Comparison of ENCODE assay signal across 20 cellular contexts in the genomic region with DNA sequence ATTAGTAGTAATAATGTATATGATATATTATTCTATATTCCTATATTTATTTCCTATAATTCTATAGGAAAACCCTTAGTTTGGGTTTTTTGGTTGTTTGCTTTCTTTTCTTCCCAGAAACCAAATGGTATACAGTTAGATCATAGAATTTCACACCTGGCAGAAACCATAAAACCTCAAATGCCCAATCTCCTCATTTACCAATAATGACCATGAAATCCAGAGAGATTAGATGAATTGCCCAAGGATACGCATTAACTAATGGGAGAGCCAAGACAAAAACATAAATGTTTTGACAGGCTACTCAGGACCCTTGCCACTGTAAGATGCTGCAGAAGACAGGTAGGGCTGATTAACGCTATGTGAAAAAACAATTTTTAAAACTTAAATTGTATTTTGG.
DNase-seq lines count a peak whose midpoint lies in the region; TF ChIP-seq lines count a peak whose summit lies in the region.
"Had no signal": no experiment of that assay in that cellular context is flagged by ENCODE, and none has a peak within 500 bp of the region (broad histone marks: within the 10 kb centered on the region; RNA-seq: fewer than 3 reads in every experiment).

No MANE protein-coding gene starts in this region.

- H3K27ac ChIP-seq in mammary epithelial cell (ENCODE audit: insufficient read depth, low read depth, low read length) = peak overlapping the region; percentile 99
- H3K27ac ChIP-seq in epithelial cell of prostate = peak overlapping the region; percentile 100
- H3K27ac ChIP-seq in smooth muscle cell (ENCODE audit: low read depth) = peak overlapping the region; percentile 4
- H3K27ac ChIP-seq: 22Rv1, BLaER1, C4-2B, GM23248 had no signal

- peaks cover 40% of the 10 kb centered on the region for H3K4me1 Mint-ChIP-seq in MCF 10A (ENCODE audit: insufficient read depth, unreplicated experiment)
- H3K4me1 Mint-ChIP-seq in progenitor cell of endocrine pancreas (ENCODE audit: low read depth) = no peaks in the 10 kb centered on the region
- H3K4me1 Mint-ChIP-seq: B cell; CD4-positive, CD25-positive, alpha-beta regulatory T cell had no signal

- TF ChIP-seq CTCF in mammary epithelial cell (conservative IDR thresholded peaks at IDR 0.05 in 1 of 2, IDR thresholded peaks at IDR 0.05 in 1 of 2; ENCODE audit: extremely low read depth in 1 of 2, insufficient read depth in 1 of 2, low read depth in 1 of 2, low read length in 2 of 2) (no peak), MCF 10A (IDR thresholded peaks at IDR 0.05; ENCODE audit: unreplicated experiment) (no peak), smooth muscle cell (IDR thresholded peaks at IDR 0.05; ENCODE audit: borderline replicate concordance, insufficient read depth, poor library complexity, severe bottlenecking) (no peak), progenitor cell of endocrine pancreas (IDR thresholded peaks at IDR 0.05; ENCODE audit: unreplicated experiment) (no peak)

- H3K79me2 ChIP-seq in mammary epithelial cell (ENCODE audit: insufficient read depth, low read length) = no peaks in the 10 kb centered on the region
- no peaks in the 10 kb centered on the region for H3K79me2 ChIP-seq in smooth muscle cell (ENCODE audit: low read depth)

- no TSS peak for BruUV-seq in mammary epithelial cell (replicated peaks; lab: Mats Ljungman, UMichigan)
- no TSS peak for BruUV-seq in MCF 10A (replicated peaks; lab: Mats Ljungman, UMichigan)

- H3K27me3 ChIP-seq in mammary epithelial cell (ENCODE audit: insufficient read depth, low read length) (no peaks in the 10 kb centered on the region), smooth muscle cell (ENCODE audit: low read depth) (no peaks in the 10 kb centered on the region)
- H3K27me3 ChIP-seq: BLaER1 had no signal

- dilution Hi-C loops in mammary epithelial cell (cut with HindIII; ENCODE audit: low sequenced_read_pairs) = no loop called here

- no peak overlapping the region for H3K9ac ChIP-seq in mammary epithelial cell (ENCODE audit: insufficient read depth, low read length)
- no peak overlapping the region for H3K9ac ChIP-seq in smooth muscle cell (ENCODE audit: low read depth)
- H3K9ac ChIP-seq: BLaER1, GM23248 had no signal

- H3K9me3 Mint-ChIP-seq in MCF 10A (ENCODE audit: unreplicated experiment) (peaks cover 8% of the 10 kb centered on the region), progenitor cell of endocrine pancreas (ENCODE audit: low read depth) (no peaks in the 10 kb centered on the region)
- H3K9me3 Mint-ChIP-seq: H9 had no signal

- intact Hi-C loops in mammary epithelial cell (cut with micrococcal nuclease) = no loop called here
- intact Hi-C loops in MCF 10A (cut with micrococcal nuclease) = no loop called here

- H3K27me3 Mint-ChIP-seq in MCF 10A (ENCODE audit: insufficient read depth, unreplicated experiment) = no peaks in the 10 kb centered on the region
- peaks cover 3% of the 10 kb centered on the region for H3K27me3 Mint-ChIP-seq in progenitor cell of endocrine pancreas
- H3K27me3 Mint-ChIP-seq: B cell; CD4-positive, CD25-positive, alpha-beta regulatory T cell had no signal

- no peak overlapping the region for H3K4me2 ChIP-seq in mammary epithelial cell (ENCODE audit: insufficient read depth, low read depth, low read length)
- H3K4me2 ChIP-seq in smooth muscle cell = peak overlapping the region; percentile 33
- H3K4me2 ChIP-seq: BLaER1 had no signal

- WGBS in mammary epithelial cell (ENCODE audit: low coverage, missing lambda C conversion rate) = 100% methylated on average over 2 of the region's 2 CpGs
- WGBS in smooth muscle cell (ENCODE audit: low lambda C conversion rate) = 86% methylated on average over 2 of the region's 2 CpGs

- peaks cover 80% of the 10 kb centered on the region for H3K4me1 ChIP-seq in mammary epithelial cell (ENCODE audit: insufficient read depth, low read length)
- no peaks in the 10 kb centered on the region for H3K4me1 ChIP-seq in smooth muscle cell (ENCODE audit: low read depth)
- H3K4me1 ChIP-seq: BLaER1, Caco-2 had no signal

- H3K9me3 ChIP-seq in mammary epithelial cell (replicated peaks; ENCODE audit: insufficient read depth, low read length) (peaks cover 3% of the 10 kb centered on the region), smooth muscle cell (replicated peaks; ENCODE audit: low read depth) (no peaks in the 10 kb centered on the region)
- H3K9me3 ChIP-seq: BLaER1, Caco-2 had no signal

- in situ Hi-C loops in mammary epithelial cell (cut with MboI; ENCODE audit: low sequenced_read_pairs in 2 of 2) = loop anchor here in 1 of 2 donors (5.0 to 10.0 kb wide), 2 partner anchors 41 to 93 kb away; no protein-coding TSS in a partner anchor

- H2AFZ ChIP-seq in mammary epithelial cell (ENCODE audit: low read depth, low read length) (no peak overlapping the region), smooth muscle cell (ENCODE audit: low read depth) (no peak overlapping the region)
- H2AFZ ChIP-seq: GM23248 had no signal

- H3K27ac Mint-ChIP-seq in MCF 10A (ENCODE audit: low read depth, unreplicated experiment) (no peak overlapping the region), progenitor cell of endocrine pancreas (no peak overlapping the region)
- H3K27ac Mint-ChIP-seq: B cell; CD4-positive, CD25-positive, alpha-beta regulatory T cell; CD8-positive, alpha-beta T cell; H9 had no signal

- H4K20me1 ChIP-seq in mammary epithelial cell (ENCODE audit: insufficient read depth, low read length) = no peaks in the 10 kb centered on the region
- H4K20me1 ChIP-seq in smooth muscle cell (ENCODE audit: low read depth) = no peaks in the 10 kb centered on the region
- H4K20me1 ChIP-seq: BLaER1 had no signal

- H3K36me3 ChIP-seq in mammary epithelial cell (ENCODE audit: insufficient read depth, low read length) (no peaks in the 10 kb centered on the region), smooth muscle cell (ENCODE audit: low read depth) (no peaks in the 10 kb centered on the region)
- H3K36me3 ChIP-seq: BLaER1 had no signal

- H3F3A ChIP-seq in smooth muscle cell (ENCODE audit: low read depth) = peaks cover 3% of the 10 kb centered on the region

- H3K36me3 Mint-ChIP-seq in MCF 10A (ENCODE audit: insufficient read depth, unreplicated experiment) (no peaks in the 10 kb centered on the region), progenitor cell of endocrine pancreas (ENCODE audit: insufficient read depth) (no peaks in the 10 kb centered on the region)
- H3K36me3 Mint-ChIP-seq: CD4-positive, CD25-positive, alpha-beta regulatory T cell; CD8-positive, alpha-beta T cell had no signal

- POLR2A ChIA-PET in MCF 10A (lab: Yijun Ruan, JAX) = interaction anchor here (0.9 to 7.3 kb wide), 3 partner anchors 12 to 25 kb away, joined by 3 to 64 read pairs (median 8); no protein-coding TSS in a partner anchor

- DNase-seq in mammary epithelial cell (no peak), MCF 10A (ENCODE audit: unreplicated experiment) (no peak), epithelial cell of prostate (ENCODE audit: low read depth, low spot score) (no peak), smooth muscle cell (lab: John Stamatoyannopoulos, UW; ENCODE audit: unreplicated experiment) (no peak), progenitor cell of endocrine pancreas (ENCODE audit: low spot score, unreplicated experiment) (no peak), H4 (ENCODE audit: low spot score) (no peak)
- DNase-seq: Caco-2; CD4-positive, CD25-positive, alpha-beta regulatory T cell; CD8-positive, alpha-beta T cell; DMS153; DMS79; EL; GDM1; H9 had no signal

- CTCF ChIA-PET in mammary epithelial cell (lab: Charles Lee; ENCODE audit: low non-redundant PET) (no interaction called here), MCF 10A (lab: Yijun Ruan, JAX) (interaction anchor here (0.7 kb wide), 1 partner anchor 61 kb away, joined by 4 read pairs; no protein-coding TSS in a partner anchor)

- H3K4me3 Mint-ChIP-seq in MCF 10A (ENCODE audit: unreplicated experiment) (no peak overlapping the region), progenitor cell of endocrine pancreas (ENCODE audit: low read depth) (no peak overlapping the region)
- H3K4me3 Mint-ChIP-seq: B cell; CD4-positive, CD25-positive, alpha-beta regulatory T cell; CD8-positive, alpha-beta T cell; H9 had no signal

- H3K4me3 ChIP-seq in mammary epithelial cell (replicated peaks in 1 of 3; ENCODE audit: insufficient read depth in 1 of 3, low read depth in 2 of 3, low read length in 3 of 3) (no peak overlapping the region), smooth muscle cell (no peak overlapping the region)
- H3K4me3 ChIP-seq: BLaER1, GM12878, GM23248 had no signal

Comparison
In these comparisons a context has a peak if more than half of its experiments do, and no peak if none do; other contexts are left out.
1. H3K27ac ChIP-seq: peak in every context shown above with its lines; median percentile 100 in epithelial cell of prostate; 99 in mammary epithelial cell; 4 in smooth muscle cell.